In the genomic region with DNA sequence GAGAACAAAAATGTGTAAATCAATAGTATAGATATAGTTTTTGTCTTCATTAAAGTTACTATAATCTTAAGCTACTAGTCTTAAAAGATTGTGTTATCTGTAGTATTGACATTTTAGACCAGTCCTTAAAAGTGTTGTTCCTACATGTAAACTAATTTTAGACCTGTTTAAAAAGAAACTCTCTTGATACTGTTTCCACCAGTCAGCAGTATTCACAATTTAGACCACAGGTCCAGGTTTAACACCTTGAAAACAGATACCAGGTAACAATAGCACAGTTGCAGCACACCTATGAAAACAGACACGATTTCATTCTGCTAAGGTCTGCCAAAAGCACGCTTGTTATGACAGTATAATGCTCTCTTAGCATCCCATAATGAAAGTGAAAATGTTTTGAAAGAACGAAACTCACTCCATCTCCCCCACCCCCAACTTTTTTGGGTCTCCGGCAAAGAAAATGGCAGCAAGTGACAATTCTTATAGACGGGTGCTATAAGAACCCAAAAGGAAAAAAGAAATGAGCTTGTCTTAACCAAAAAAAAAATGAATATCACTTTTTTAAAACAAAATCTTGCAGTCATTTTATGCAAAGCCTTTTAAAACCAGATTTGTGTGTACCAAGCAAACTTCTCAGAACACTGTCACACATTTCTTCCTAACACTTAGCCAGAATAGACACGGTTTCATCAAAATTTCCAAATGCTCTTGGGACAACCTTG, we compare ENCODE assay signal across 8 cellular contexts. TPM values are rescaled to one million over a fixed set of nuclear protein-coding genes. Genes with fewer than 3 reads are reported as not detected.
DNase-seq lines count a peak whose midpoint lies in the region; ATAC-seq and TF ChIP-seq lines count a peak whose summit lies in the region.

No MANE protein-coding gene starts in this region.

- H2BK12ac ChIP-seq in H9 (ENCODE audit: insufficient read length, low read depth, low read length) = no peak overlapping the region

- no peak overlapping the region for H3K23ac ChIP-seq in H9 (ENCODE audit: insufficient read length, low read depth, low read length)

- H2BK15ac ChIP-seq in H9 (ENCODE audit: low read depth, low read length) = no peak overlapping the region

- H4K91ac ChIP-seq in H9 (ENCODE audit: insufficient read length, low read depth, low read length) = no peak overlapping the region

- H3K79me2 ChIP-seq in H9 (ENCODE audit: insufficient read depth, low read length) = no peaks in the 10 kb centered on the region

- no peak overlapping the region for H2BK20ac ChIP-seq in H9 (ENCODE audit: low read depth, low read length, poor library complexity, severe bottlenecking)

- POLR2A ChIA-PET in activated CD8-positive, alpha-beta T cell treated with anti-CD3 and anti-CD28 coated beads, Interleukin-2, amount 10 ng/mL, durations not matched to agents 7 days and 5 days (lab: Charles Lee) = interaction anchor here (1.1 kb wide), 2 partner anchors 21 to 1125 kb away, joined by 3 to 4 read pairs; a partner anchor contains a TSS

- H3K18ac ChIP-seq in H9 (ENCODE audit: insufficient read length, low read depth, low read length) = no peak overlapping the region

- H3K4me3 Mint-ChIP-seq in H9 = peak overlapping the region; percentile 73 to 86
- peak overlapping the region; percentile 94 for H3K4me3 Mint-ChIP-seq in activated CD8-positive, alpha-beta T cell treated with anti-CD3 and anti-CD28 coated beads, Interleukin-2, amount 10 ng/mL, durations not matched to agents 7 days and 5 days
- H3K4me3 Mint-ChIP-seq in mesothelial cell of epicardium = peak overlapping the region; percentile 77

- H3K4me2 ChIP-seq in BLaER1 (peak overlapping the region; percentile 98), H9 (ENCODE audit: insufficient read depth, insufficient read length, low read length) (peak overlapping the region; percentile 69)

- H3K27ac ChIP-seq in BLaER1 = no peak overlapping the region
- H3K27ac ChIP-seq in H9 (ENCODE audit: insufficient read length, low read depth, low read length) = no peak overlapping the region
- H3K27ac ChIP-seq in caudate nucleus (ENCODE audit: low read depth, low read length) = no peak overlapping the region

- CTCF ChIA-PET in activated CD8-positive, alpha-beta T cell treated with anti-CD3 and anti-CD28 coated beads, Interleukin-2, amount 10 ng/mL, durations not matched to agents 7 days and 5 days (lab: Charles Lee) = interaction anchor here (0.9 to 6.1 kb wide), 5 partner anchors 12 to 1099 kb away, joined by 3 to 46 read pairs (median 5); no protein-coding TSS in a partner anchor

- no peaks in the 10 kb centered on the region for H3K36me3 ChIP-seq in BLaER1

- WGBS in H9 (ENCODE audit: extremely low coverage, insufficient read length, low lambda C conversion rate) = no CpG with 5 or more reads among the region's 6 CpGs

- no peak overlapping the region for H2BK5ac ChIP-seq in H9 (ENCODE audit: insufficient read length, low read length)

- H2AFZ ChIP-seq in H9 (ENCODE audit: low read length) = no peak overlapping the region

- no peak overlapping the region for H3T11ph ChIP-seq in H9 (ENCODE audit: low read length)

- H3K9me3 Mint-ChIP-seq in H9 (no peaks in the 10 kb centered on the region), mesothelial cell of epicardium (no peaks in the 10 kb centered on the region)
- H3K9me3 Mint-ChIP-seq in activated CD8-positive, alpha-beta T cell treated with anti-CD3 and anti-CD28 coated beads, Interleukin-2, amount 10 ng/mL, durations not matched to agents 7 days and 5 days (ENCODE audit: insufficient read depth) = no peaks in the 10 kb centered on the region

- H3K27me3 ChIP-seq in BLaER1 (peaks cover 51% of the 10 kb centered on the region), H9 (ENCODE audit: insufficient read depth, low read length) (peaks cover 6% of the 10 kb centered on the region; the same call in 1 of the 2 replicates)

- TF ChIP-seq CTCF in H9 (conservative IDR thresholded peaks at IDR 0.05) = no peak
- TF ChIP-seq CTCF in mesothelial cell of epicardium (IDR thresholded peaks at IDR 0.05; ENCODE audit: unreplicated experiment) = no peak

- 0 out of 7 replicates have a peak, but pooled peaks cover 0 to 4% (median 0%) of the 10 kb centered on the region in 3 experiments for H3K36me3 Mint-ChIP-seq in H9 (ENCODE audit: insufficient read depth in 1 of 3, low read depth in 3 of 3)
- peaks cover 31% of the 10 kb centered on the region for H3K36me3 Mint-ChIP-seq in activated CD8-positive, alpha-beta T cell treated with anti-CD3 and anti-CD28 coated beads, Interleukin-2, amount 10 ng/mL, durations not matched to agents 7 days and 5 days (ENCODE audit: low read depth)
- H3K36me3 Mint-ChIP-seq in mesothelial cell of epicardium = peaks cover 3% of the 10 kb centered on the region

- H3K9me3 ChIP-seq in BLaER1 (no peaks in the 10 kb centered on the region), H9 (ENCODE audit: control insufficient read depth, low read depth, low read length) (no peaks in the 10 kb centered on the region)

- peak; percentile 38 for ATAC-seq in activated CD8-positive, alpha-beta T cell treated with anti-CD3 and anti-CD28 coated beads, Interleukin-2, amount 10 ng/mL, durations not matched to agents 7 days and 5 days
- ATAC-seq in GM21786 (IDR thresholded peaks at IDR 0.05; ENCODE audit: unreplicated experiment) (no peak), HG03457 (IDR thresholded peaks at IDR 0.05; ENCODE audit: unreplicated experiment) (no peak)

- H3K4me3 ChIP-seq in BLaER1 = no peak overlapping the region

- no peak overlapping the region for H3K14ac ChIP-seq in H9 (ENCODE audit: insufficient read depth, low read length)

- no peak overlapping the region for H4K8ac ChIP-seq in H9 (replicated peaks; ENCODE audit: insufficient read length, low read depth, low read length)

- no peak overlapping the region for H3K56ac ChIP-seq in H9 (ENCODE audit: insufficient read length, low read depth, low read length)

- H2BK120ac ChIP-seq in H9 (ENCODE audit: low read depth, low read length, poor library complexity, severe bottlenecking) = no peak overlapping the region

- H3K9ac ChIP-seq in BLaER1 = no peak overlapping the region
- H3K9ac ChIP-seq in H9 (ENCODE audit: extremely low read depth, insufficient read length, low read length) = no peak overlapping the region

- peaks cover 13% of the 10 kb centered on the region for H4K20me1 ChIP-seq in BLaER1
- no peaks in the 10 kb centered on the region for H4K20me1 ChIP-seq in H9 (ENCODE audit: control insufficient read depth, insufficient read depth, insufficient read length)

- H4K5ac ChIP-seq in H9 (ENCODE audit: insufficient read length, low read depth, low read length) = no peak overlapping the region

- no peak overlapping the region for H3K27ac Mint-ChIP-seq in H9
- peak overlapping the region; percentile 92 for H3K27ac Mint-ChIP-seq in activated CD8-positive, alpha-beta T cell treated with anti-CD3 and anti-CD28 coated beads, Interleukin-2, amount 10 ng/mL, durations not matched to agents 7 days and 5 days
- no peak overlapping the region for H3K27ac Mint-ChIP-seq in mesothelial cell of epicardium

- no peak overlapping the region for H2AK5ac ChIP-seq in H9 (ENCODE audit: insufficient read length, low read length)

- peaks cover 40% of the 10 kb centered on the region for H3K27me3 Mint-ChIP-seq in H9 (ENCODE audit: low read depth)
- H3K27me3 Mint-ChIP-seq in activated CD8-positive, alpha-beta T cell treated with anti-CD3 and anti-CD28 coated beads, Interleukin-2, amount 10 ng/mL, durations not matched to agents 7 days and 5 days (ENCODE audit: low read depth) = no peaks in the 10 kb centered on the region
- peaks cover 52% of the 10 kb centered on the region for H3K27me3 Mint-ChIP-seq in mesothelial cell of epicardium (ENCODE audit: low read depth)

- H3K4ac ChIP-seq in H9 (ENCODE audit: low read depth, low read length) = no peak overlapping the region

- H3K4me1 ChIP-seq in BLaER1 (peaks cover 16% of the 10 kb centered on the region), H9 (ENCODE audit: insufficient read depth, low read length) (no peaks in the 10 kb centered on the region)

- H3K79me1 ChIP-seq in H9 (ENCODE audit: insufficient read depth, low read depth, low read length, poor library complexity, severe bottlenecking) = no peaks in the 10 kb centered on the region

- H3K4me1 Mint-ChIP-seq in H9 = peaks cover 16 to 21% of the 10 kb centered on the region in 2 experiments
- H3K4me1 Mint-ChIP-seq in activated CD8-positive, alpha-beta T cell treated with anti-CD3 and anti-CD28 coated beads, Interleukin-2, amount 10 ng/mL, durations not matched to agents 7 days and 5 days (ENCODE audit: low read depth) = peaks cover 59% of the 10 kb centered on the region
- peaks cover 10% of the 10 kb centered on the region for H3K4me1 Mint-ChIP-seq in mesothelial cell of epicardium

- H3K23me2 ChIP-seq in H9 (ENCODE audit: insufficient read length, low read depth, low read length, poor library complexity, severe bottlenecking) = peaks cover 9% of the 10 kb centered on the region

- no peak for DNase-seq in H9
- peak; percentile 81 for DNase-seq in activated CD8-positive, alpha-beta T cell treated with anti-CD3 and anti-CD28 coated beads, Interleukin-2, amount 10 ng/mL, durations not matched to agents 7 days and 5 days
- DNase-seq in mesothelial cell of epicardium (ENCODE audit: low spot score in 2 of 2, unreplicated experiment in 2 of 2) = no peak
- DNase-seq in iPS-NIHi7 (ENCODE audit: extremely low spot score) = no peak
- DNase-seq in caudate nucleus (lab: John Stamatoyannopoulos, UW) = no peak

RNA-seq across cellular contexts. Expression of a gene that starts 1.6 kb away (rescaled TPM):
- total RNA-seq in H9 (2021) (12.9 and 13.1 TPM in 2 replicates), mesothelial cell of epicardium (9.9 to 10.9 TPM (median 9.9 TPM) in 3 replicates)
- total RNA-seq in activated CD8-positive, alpha-beta T cell treated with anti-CD3 and anti-CD28 coated beads, Interleukin-2, amount 10 ng/mL, durations not matched to agents 7 days and 5 days = 10 to 100 TPM; 56.5 to 59.4 TPM

RNA-seq across cellular contexts. Expression of a gene that starts 30.0 kb away (rescaled TPM):
- total RNA-seq in H9 (2021) (15.5 and 17.7 TPM in 2 replicates), mesothelial cell of epicardium (13.4 to 16.1 TPM (median 14.2 TPM) in 3 replicates)
- total RNA-seq in activated CD8-positive, alpha-beta T cell treated with anti-CD3 and anti-CD28 coated beads, Interleukin-2, amount 10 ng/mL, durations not matched to agents 7 days and 5 days = under 1 TPM; 0.37 to 0.40 TPM

Comparison
In these comparisons a context has a peak if more than half of its experiments do, and no peak if none do; other contexts are left out.
1. RNA of a gene that starts 30.0 kb away (total RNA-seq): 13.4 to 16.1 TPM in mesothelial cell of epicardium and 15.5 to 17.7 TPM in H9; 0.37 to 0.40 TPM in activated CD8-positive, alpha-beta T cell treated with anti-CD3 and anti-CD28 coated beads, Interleukin-2, amount 10 ng/mL, durations not matched to agents 7 days and 5 days; every median in the first group is over 10 times any median in the second.
2. Peak in every context shown above with its lines, with median percentiles within 50 percentile points of each other: H3K4me3 Mint-ChIP-seq.